ENCODE assay signal across 2 cellular contexts in the genomic region with DNA sequence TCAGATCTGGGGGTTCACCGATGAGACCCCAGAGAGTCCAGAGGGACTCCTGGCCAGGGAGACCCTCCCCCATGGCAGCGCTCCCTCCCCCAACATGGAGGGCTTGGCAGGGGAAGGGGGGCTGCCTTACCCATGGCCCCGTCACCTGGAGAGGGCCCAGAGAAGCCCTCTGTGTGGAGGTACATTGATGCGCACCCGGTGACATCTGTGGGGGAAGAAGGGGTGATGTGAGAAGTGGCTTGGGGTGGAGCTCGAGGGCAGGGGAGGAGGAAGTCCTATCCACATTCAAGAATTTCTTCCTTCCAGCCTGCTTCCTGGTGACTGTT.
TF ChIP-seq lines count a peak whose summit lies in the region.

No MANE protein-coding gene starts in this region.

TF ChIP-seq in IMR-90, 13 proteins besides CTCF, POLR2A, EP300 and RAD21:
- TF ChIP-seq RFX5 (IDR thresholded peaks at IDR 0.05; ENCODE audit: low read depth, low read length), result no peak
- no peak for TF ChIP-seq CHD1 (IDR thresholded peaks at IDR 0.05; ENCODE audit: low read depth, low read length)
- no peak for TF ChIP-seq MXI1 (IDR thresholded peaks at IDR 0.05; ENCODE audit: borderline replicate concordance, low read depth, low read length)
- TF ChIP-seq BHLHE40 (IDR thresholded peaks at IDR 0.05; ENCODE audit: low read depth, low read length), result no peak
- TF ChIP-seq MAZ (IDR thresholded peaks at IDR 0.05; ENCODE audit: borderline replicate concordance, low read depth, low read length), result no peak; the same call in 1 of the 2 replicates
- TF ChIP-seq, protein P1, sequence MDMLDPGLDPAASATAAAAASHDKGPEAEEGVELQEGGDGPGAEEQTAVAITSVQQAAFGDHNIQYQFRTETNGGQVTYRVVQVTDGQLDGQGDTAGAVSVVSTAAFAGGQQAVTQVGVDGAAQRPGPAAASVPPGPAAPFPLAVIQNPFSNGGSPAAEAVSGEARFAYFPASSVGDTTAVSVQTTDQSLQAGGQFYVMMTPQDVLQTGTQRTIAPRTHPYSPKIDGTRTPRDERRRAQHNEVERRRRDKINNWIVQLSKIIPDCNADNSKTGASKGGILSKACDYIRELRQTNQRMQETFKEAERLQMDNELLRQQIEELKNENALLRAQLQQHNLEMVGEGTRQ (IDR thresholded peaks at IDR 0.05; ENCODE audit: low read depth, low read length), result no peak
- no peak for TF ChIP-seq MAFK (IDR thresholded peaks at IDR 0.05; ENCODE audit: low read depth, low read length)
- TF ChIP-seq RCOR1 (IDR thresholded peaks at IDR 0.05; ENCODE audit: insufficient replicate concordance, low read length), result no peak
- no peak for TF ChIP-seq FOS (IDR thresholded peaks at IDR 0.05; ENCODE audit: low read depth, low read length)
- TF ChIP-seq CEBPB (IDR thresholded peaks at IDR 0.05; ENCODE audit: low read depth, low read length), result no peak
- TF ChIP-seq, protein P2, sequence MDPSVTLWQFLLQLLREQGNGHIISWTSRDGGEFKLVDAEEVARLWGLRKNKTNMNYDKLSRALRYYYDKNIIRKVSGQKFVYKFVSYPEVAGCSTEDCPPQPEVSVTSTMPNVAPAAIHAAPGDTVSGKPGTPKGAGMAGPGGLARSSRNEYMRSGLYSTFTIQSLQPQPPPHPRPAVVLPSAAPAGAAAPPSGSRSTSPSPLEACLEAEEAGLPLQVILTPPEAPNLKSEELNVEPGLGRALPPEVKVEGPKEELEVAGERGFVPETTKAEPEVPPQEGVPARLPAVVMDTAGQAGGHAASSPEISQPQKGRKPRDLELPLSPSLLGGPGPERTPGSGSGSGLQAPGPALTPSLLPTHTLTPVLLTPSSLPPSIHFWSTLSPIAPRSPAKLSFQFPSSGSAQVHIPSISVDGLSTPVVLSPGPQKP (IDR thresholded peaks at IDR 0.05; ENCODE audit: borderline replicate concordance, low read depth, low read length), result no peak
- no peak for TF ChIP-seq SMC3 (IDR thresholded peaks at IDR 0.05; ENCODE audit: low read depth, low read length)
- no peak for TF ChIP-seq NFE2L2 (IDR thresholded peaks at IDR 0.05; ENCODE audit: low read depth, low read length)

TF ChIP-seq in HepG2, 621 proteins besides CTCF, POLR2A, EP300 and RAD21 (continues in another document):
- TF ChIP-seq ZNF558 (CRISPR knock-in tag; IDR thresholded peaks at IDR 0.05; ENCODE audit: borderline replicate concordance) (0 out of 2 replicates have a peak, but pooled peaks have one; percentile 10), CHCHD3 (CRISPR knock-in tag; IDR thresholded peaks at IDR 0.05) (peak; percentile 29; the same call in 1 of the 2 replicates), ARNTL (CRISPR knock-in tag; IDR thresholded peaks at IDR 0.05) (no peak), MED13 (CRISPR knock-in tag; IDR thresholded peaks at IDR 0.05) (0 out of 2 replicates have a peak, but pooled peaks have one; percentile 0), ZNF30 (CRISPR knock-in tag; IDR thresholded peaks at IDR 0.05) (no peak), HOXA9 (CRISPR knock-in tag; IDR thresholded peaks at IDR 0.05; ENCODE audit: borderline replicate concordance) (0 out of 2 replicates have a peak, but pooled peaks have one; percentile 18), ATAD3A (CRISPR knock-in tag; IDR thresholded peaks at IDR 0.05) (no peak), TBP (CRISPR knock-in tag; IDR thresholded peaks at IDR 0.05) (no peak), XBP1 (CRISPR knock-in tag; IDR thresholded peaks at IDR 0.05) (no peak), MIER2 (CRISPR knock-in tag; IDR thresholded peaks at IDR 0.05) (no peak), ZNF713 (CRISPR knock-in tag; IDR thresholded peaks at IDR 0.05) (peak; percentile 93; the same call in 1 of the 2 replicates), ZNF619 (CRISPR knock-in tag; IDR thresholded peaks at IDR 0.05) (0 out of 2 replicates have a peak, but pooled peaks have one; percentile 25), KAT8 (CRISPR knock-in tag; IDR thresholded peaks at IDR 0.05) (no peak), MBD4 (IDR thresholded peaks at IDR 0.05; ENCODE audit: borderline replicate concordance, low read length) (no peak), BRCA1 (CRISPR knock-in tag; IDR thresholded peaks at IDR 0.05) (no peak), PAF1 (CRISPR knock-in tag; IDR thresholded peaks at IDR 0.05) (no peak), ZC3H13 (CRISPR knock-in tag; IDR thresholded peaks at IDR 0.05) (no peak; the same call in 1 of the 2 replicates), IRX3 (CRISPR knock-in tag; IDR thresholded peaks at IDR 0.05; ENCODE audit: borderline replicate concordance, low read depth) (no peak), HOXD1 (CRISPR knock-in tag; IDR thresholded peaks at IDR 0.05) (0 out of 2 replicates have a peak, but pooled peaks have one; percentile 46), ZNF274 (CRISPR knock-in tag; IDR thresholded peaks at IDR 0.05) (0 out of 2 replicates have a peak, but pooled peaks have one; percentile 44), ARID2 (CRISPR knock-in tag; IDR thresholded peaks at IDR 0.05; ENCODE audit: borderline replicate concordance) (no peak), NAIF1 (CRISPR knock-in tag; IDR thresholded peaks at IDR 0.05; ENCODE audit: borderline replicate concordance) (no peak), ATF7-NPFF (CRISPR knock-in tag; IDR thresholded peaks at IDR 0.05; ENCODE audit: low read depth) (0 out of 2 replicates have a peak, but pooled peaks have one; percentile 21), ZMYM3 (CRISPR knock-in tag; IDR thresholded peaks at IDR 0.05) (no peak), NBN (conservative IDR thresholded peaks at IDR 0.05) (no peak), SRSF1 (optimal IDR thresholded peaks at IDR 0.05; ENCODE audit: low read depth, low read length) (peak; percentile 81), ZNF562 (CRISPR knock-in tag; IDR thresholded peaks at IDR 0.05; ENCODE audit: borderline replicate concordance) (no peak), RBM39 (IDR thresholded peaks at IDR 0.05; ENCODE audit: low read depth, low read length, poor library complexity, severe bottlenecking) (peak; percentile 15), ZFP62 (CRISPR knock-in tag; IDR thresholded peaks at IDR 0.05) (no peak), RARA (CRISPR knock-in tag; IDR thresholded peaks at IDR 0.05) (no peak), GZF1 (CRISPR knock-in tag; IDR thresholded peaks at IDR 0.05) (no peak)
- TF ChIP-seq, protein P3, sequence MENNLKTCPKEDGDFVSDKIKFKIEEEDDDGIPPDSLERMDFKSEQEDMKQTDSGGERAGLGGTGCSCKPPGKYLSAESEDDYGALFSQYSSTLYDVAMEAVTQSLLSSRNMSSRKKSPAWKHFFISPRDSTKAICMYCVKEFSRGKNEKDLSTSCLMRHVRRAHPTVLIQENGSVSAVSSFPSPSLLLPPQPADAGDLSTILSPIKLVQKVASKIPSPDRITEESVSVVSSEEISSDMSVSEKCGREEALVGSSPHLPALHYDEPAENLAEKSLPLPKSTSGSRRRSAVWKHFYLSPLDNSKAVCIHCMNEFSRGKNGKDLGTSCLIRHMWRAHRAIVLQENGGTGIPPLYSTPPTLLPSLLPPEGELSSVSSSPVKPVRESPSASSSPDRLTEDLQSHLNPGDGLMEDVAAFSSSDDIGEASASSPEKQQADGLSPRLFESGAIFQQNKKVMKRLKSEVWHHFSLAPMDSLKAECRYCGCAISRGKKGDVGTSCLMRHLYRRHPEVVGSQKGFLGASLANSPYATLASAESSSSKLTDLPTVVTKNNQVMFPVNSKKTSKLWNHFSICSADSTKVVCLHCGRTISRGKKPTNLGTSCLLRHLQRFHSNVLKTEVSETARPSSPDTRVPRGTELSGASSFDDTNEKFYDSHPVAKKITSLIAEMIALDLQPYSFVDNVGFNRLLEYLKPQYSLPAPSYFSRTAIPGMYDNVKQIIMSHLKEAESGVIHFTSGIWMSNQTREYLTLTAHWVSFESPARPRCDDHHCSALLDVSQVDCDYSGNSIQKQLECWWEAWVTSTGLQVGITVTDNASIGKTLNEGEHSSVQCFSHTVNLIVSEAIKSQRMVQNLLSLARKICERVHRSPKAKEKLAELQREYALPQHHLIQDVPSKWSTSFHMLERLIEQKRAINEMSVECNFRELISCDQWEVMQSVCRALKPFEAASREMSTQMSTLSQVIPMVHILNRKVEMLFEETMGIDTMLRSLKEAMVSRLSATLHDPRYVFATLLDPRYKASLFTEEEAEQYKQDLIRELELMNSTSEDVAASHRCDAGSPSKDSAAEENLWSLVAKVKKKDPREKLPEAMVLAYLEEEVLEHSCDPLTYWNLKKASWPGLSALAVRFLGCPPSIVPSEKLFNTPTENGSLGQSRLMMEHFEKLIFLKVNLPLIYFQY (CRISPR knock-in tag; IDR thresholded peaks at IDR 0.05; ENCODE audit: borderline replicate concordance), result no peak
- TF ChIP-seq, protein P4, sequence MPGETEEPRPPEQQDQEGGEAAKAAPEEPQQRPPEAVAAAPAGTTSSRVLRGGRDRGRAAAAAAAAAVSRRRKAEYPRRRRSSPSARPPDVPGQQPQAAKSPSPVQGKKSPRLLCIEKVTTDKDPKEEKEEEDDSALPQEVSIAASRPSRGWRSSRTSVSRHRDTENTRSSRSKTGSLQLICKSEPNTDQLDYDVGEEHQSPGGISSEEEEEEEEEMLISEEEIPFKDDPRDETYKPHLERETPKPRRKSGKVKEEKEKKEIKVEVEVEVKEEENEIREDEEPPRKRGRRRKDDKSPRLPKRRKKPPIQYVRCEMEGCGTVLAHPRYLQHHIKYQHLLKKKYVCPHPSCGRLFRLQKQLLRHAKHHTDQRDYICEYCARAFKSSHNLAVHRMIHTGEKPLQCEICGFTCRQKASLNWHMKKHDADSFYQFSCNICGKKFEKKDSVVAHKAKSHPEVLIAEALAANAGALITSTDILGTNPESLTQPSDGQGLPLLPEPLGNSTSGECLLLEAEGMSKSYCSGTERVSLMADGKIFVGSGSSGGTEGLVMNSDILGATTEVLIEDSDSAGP (CRISPR knock-in tag; IDR thresholded peaks at IDR 0.05; ENCODE audit: borderline replicate concordance), result peak; percentile 20; the same call in 1 of the 2 replicates
- TF ChIP-seq, protein P5, sequence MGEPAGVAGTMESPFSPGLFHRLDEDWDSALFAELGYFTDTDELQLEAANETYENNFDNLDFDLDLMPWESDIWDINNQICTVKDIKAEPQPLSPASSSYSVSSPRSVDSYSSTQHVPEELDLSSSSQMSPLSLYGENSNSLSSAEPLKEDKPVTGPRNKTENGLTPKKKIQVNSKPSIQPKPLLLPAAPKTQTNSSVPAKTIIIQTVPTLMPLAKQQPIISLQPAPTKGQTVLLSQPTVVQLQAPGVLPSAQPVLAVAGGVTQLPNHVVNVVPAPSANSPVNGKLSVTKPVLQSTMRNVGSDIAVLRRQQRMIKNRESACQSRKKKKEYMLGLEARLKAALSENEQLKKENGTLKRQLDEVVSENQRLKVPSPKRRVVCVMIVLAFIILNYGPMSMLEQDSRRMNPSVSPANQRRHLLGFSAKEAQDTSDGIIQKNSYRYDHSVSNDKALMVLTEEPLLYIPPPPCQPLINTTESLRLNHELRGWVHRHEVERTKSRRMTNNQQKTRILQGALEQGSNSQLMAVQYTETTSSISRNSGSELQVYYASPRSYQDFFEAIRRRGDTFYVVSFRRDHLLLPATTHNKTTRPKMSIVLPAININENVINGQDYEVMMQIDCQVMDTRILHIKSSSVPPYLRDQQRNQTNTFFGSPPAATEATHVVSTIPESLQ (CRISPR knock-in tag; conservative IDR thresholded peaks at IDR 0.05), result no peak
- TF ChIP-seq, protein P6, sequence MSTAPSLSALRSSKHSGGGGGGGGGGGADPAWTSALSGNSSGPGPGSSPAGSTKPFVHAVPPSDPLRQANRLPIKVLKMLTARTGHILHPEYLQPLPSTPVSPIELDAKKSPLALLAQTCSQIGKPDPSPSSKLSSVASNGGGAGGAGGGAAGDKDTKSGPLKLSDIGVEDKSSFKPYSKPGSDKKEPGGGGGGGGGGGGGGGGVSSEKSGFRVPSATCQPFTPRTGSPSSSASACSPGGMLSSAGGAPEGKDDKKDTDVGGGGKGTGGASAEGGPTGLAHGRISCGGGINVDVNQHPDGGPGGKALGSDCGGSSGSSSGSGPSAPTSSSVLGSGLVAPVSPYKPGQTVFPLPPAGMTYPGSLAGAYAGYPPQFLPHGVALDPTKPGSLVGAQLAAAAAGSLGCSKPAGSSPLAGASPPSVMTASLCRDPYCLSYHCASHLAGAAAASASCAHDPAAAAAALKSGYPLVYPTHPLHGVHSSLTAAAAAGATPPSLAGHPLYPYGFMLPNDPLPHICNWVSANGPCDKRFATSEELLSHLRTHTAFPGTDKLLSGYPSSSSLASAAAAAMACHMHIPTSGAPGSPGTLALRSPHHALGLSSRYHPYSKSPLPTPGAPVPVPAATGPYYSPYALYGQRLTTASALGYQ (CRISPR knock-in tag; IDR thresholded peaks at IDR 0.05), result no peak
- TF ChIP-seq, protein P7, sequence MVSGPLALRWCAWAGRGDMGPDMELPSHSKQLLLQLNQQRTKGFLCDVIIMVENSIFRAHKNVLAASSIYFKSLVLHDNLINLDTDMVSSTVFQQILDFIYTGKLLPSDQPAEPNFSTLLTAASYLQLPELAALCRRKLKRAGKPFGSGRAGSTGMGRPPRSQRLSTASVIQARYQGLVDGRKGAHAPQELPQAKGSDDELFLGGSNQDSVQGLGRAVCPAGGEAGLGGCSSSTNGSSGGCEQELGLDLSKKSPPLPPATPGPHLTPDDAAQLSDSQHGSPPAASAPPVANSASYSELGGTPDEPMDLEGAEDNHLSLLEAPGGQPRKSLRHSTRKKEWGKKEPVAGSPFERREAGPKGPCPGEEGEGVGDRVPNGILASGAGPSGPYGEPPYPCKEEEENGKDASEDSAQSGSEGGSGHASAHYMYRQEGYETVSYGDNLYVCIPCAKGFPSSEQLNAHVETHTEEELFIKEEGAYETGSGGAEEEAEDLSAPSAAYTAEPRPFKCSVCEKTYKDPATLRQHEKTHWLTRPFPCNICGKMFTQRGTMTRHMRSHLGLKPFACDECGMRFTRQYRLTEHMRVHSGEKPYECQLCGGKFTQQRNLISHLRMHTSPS (CRISPR knock-in tag; IDR thresholded peaks at IDR 0.05; ENCODE audit: low read depth), result no peak; the same call in 1 of the 2 replicates
- TF ChIP-seq, protein P8, sequence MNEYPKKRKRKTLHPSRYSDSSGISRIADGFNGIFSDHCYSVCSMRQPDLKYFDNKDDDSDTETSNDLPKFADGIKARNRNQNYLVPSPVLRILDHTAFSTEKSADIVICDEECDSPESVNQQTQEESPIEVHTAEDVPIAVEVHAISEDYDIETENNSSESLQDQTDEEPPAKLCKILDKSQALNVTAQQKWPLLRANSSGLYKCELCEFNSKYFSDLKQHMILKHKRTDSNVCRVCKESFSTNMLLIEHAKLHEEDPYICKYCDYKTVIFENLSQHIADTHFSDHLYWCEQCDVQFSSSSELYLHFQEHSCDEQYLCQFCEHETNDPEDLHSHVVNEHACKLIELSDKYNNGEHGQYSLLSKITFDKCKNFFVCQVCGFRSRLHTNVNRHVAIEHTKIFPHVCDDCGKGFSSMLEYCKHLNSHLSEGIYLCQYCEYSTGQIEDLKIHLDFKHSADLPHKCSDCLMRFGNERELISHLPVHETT (CRISPR knock-in tag; conservative IDR thresholded peaks at IDR 0.05), result no peak
- TF ChIP-seq, protein P9, sequence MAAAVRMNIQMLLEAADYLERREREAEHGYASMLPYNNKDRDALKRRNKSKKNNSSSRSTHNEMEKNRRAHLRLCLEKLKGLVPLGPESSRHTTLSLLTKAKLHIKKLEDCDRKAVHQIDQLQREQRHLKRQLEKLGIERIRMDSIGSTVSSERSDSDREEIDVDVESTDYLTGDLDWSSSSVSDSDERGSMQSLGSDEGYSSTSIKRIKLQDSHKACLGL (CRISPR knock-in tag; IDR thresholded peaks at IDR 0.05), result no peak
- TF ChIP-seq, protein P10, sequence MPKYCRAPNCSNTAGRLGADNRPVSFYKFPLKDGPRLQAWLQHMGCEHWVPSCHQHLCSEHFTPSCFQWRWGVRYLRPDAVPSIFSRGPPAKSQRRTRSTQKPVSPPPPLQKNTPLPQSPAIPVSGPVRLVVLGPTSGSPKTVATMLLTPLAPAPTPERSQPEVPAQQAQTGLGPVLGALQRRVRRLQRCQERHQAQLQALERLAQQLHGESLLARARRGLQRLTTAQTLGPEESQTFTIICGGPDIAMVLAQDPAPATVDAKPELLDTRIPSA (CRISPR knock-in tag; IDR thresholded peaks at IDR 0.05; ENCODE audit: borderline replicate concordance), result no peak
